In genomic region chr16:53945996-53946395, GRCh38 we compare ENCODE assay signal across 8 cellular contexts.
DNase-seq lines count a peak whose midpoint lies in the region; ATAC-seq, FAIRE-seq and TF ChIP-seq lines count a peak whose summit lies in the region.

No MANE protein-coding gene starts in this region.

- no peaks in the 10 kb centered on the region for H3K79me2 ChIP-seq in SK-N-SH (ENCODE audit: insufficient read depth)

- DNase-seq in CD14-positive monocyte (ENCODE audit: low spot score) (no peak), H54 (ENCODE audit: insufficient read length, low spot score) (peak; percentile 4), SK-N-SH (peak; percentile 22), heart left ventricle (no peak), stomach (no peak), ureter (ENCODE audit: low spot score) (no peak), NK-92 (lab: John Stamatoyannopoulos, UW; ENCODE audit: unreplicated experiment) (no peak)
- DNase-seq in activated T-cell treated with anti-CD3 and anti-CD28 coated beads, Interleukin-2, amount 50 U/mL, for 1 hour: no peak

- TF ChIP-seq CTCF in CD14-positive monocyte (IDR thresholded peaks at IDR 0.05): peak; percentile 83
- peak; percentile 80 for TF ChIP-seq CTCF in SK-N-SH (IDR thresholded peaks at IDR 0.05)
- peak; percentile 51 to 78 (median 72) for TF ChIP-seq CTCF in heart left ventricle (IDR thresholded peaks at IDR 0.05)
- TF ChIP-seq CTCF in stomach (IDR thresholded peaks at IDR 0.05): peak in 5 of 7 experiments; percentile 15 to 82 (median 71)

- no peak overlapping the region for H3K4me2 ChIP-seq in SK-N-SH

- peaks cover 14% of the 10 kb centered on the region for H3K4me1 Mint-ChIP-seq in CD14-positive monocyte

- H3K36me3 ChIP-seq in SK-N-SH (replicated peaks in 1 of 2; ENCODE audit: control insufficient read depth in 1 of 2, insufficient read depth in 2 of 2, low read length in 1 of 2) (no peaks in the 10 kb centered on the region), heart left ventricle (peaks cover 0 to 9% (median 0%) of the 10 kb centered on the region in 9 donors), stomach (peaks cover 0 to 6% (median 0%) of the 10 kb centered on the region in 4 donors)

- H3K4me1 ChIP-seq in SK-N-SH (ENCODE audit: control insufficient read depth in 1 of 2, insufficient read depth in 2 of 2, low read depth in 1 of 2, low read length in 1 of 2) (peaks cover 0 to 14% of the 10 kb centered on the region in 2 experiments; a peak in 2 of 4 replicates), heart left ventricle (peaks cover 0 to 8% (median 0%) of the 10 kb centered on the region in 12 donors), stomach (peaks cover 0 to 25% (median 6%) of the 10 kb centered on the region in 4 donors)

- H3K9ac ChIP-seq in SK-N-SH: no peak overlapping the region

- no peak overlapping the region for H3K27ac ChIP-seq in SK-N-SH (ENCODE audit: low read depth in 2 of 2, low read length in 1 of 2)
- no peak overlapping the region for H3K27ac ChIP-seq in heart left ventricle
- no peak overlapping the region for H3K27ac ChIP-seq in stomach

- no peaks in the 10 kb centered on the region for H3F3A ChIP-seq in SK-N-SH (replicated peaks; ENCODE audit: insufficient read depth)

- H3K9me3 Mint-ChIP-seq in CD14-positive monocyte: no peaks in the 10 kb centered on the region

- 75% methylated on average over 2 of the region's 2 CpGs for WGBS in SK-N-SH (ENCODE audit: low lambda C conversion rate)
- WGBS in heart left ventricle, 4 donors: 63 to 65% (median 64%) methylated on average over 2 of the region's 2 CpGs
- WGBS in stomach, 5 donors: 64 to 77% (median 67%) methylated on average over 2 of the region's 2 CpGs

- FAIRE-seq in H54 (lab: Jason Lieb, UNC): no peak

- intact Hi-C loops in CD14-positive monocyte (cut with micrococcal nuclease) (loop anchor here in 1 of 2 donors (10.0 kb wide), 1 partner anchor 1759 kb away; no protein-coding TSS in a partner anchor), heart left ventricle (cut with DNase I) (loop anchor here in 5 of 10 donors (5.0 to 10.0 kb wide), 8 partner anchors 246 to 1759 kb away; partner anchors contain the start of genes IRX5 (in 2 of the 5) and IRX3 (in 1 of the 5)), stomach (cut with DNase I; ENCODE audit: low total_unique reads) (no loop called here)

- H2AFZ ChIP-seq in SK-N-SH (ENCODE audit: low read depth): no peak overlapping the region

- POLR2A ChIA-PET in SK-N-SH (lab: Yijun Ruan, JAX): no interaction called here

- peak; percentile 88 for TF ChIP-seq RAD21 in SK-N-SH (IDR thresholded peaks at IDR 0.05; ENCODE audit: low read length)

- H3K27me3 Mint-ChIP-seq in CD14-positive monocyte (ENCODE audit: low read depth in 3 of 3): peaks cover 0 to 1% (median 0%) of the 10 kb centered on the region in 3 donors

- H3K27ac Mint-ChIP-seq in CD14-positive monocyte: no peak overlapping the region

- H3K4me3 Mint-ChIP-seq in CD14-positive monocyte: no peak overlapping the region

- CTCF ChIA-PET in SK-N-SH (lab: Yijun Ruan, JAX): interaction anchor here (0.8 to 4.7 kb wide), 5 partner anchors 10 to 419 kb away, joined by 3 to 20 read pairs (median 4); no protein-coding TSS in a partner anchor

- peak in 3 of 4 donors; percentile 60 to 76 (median 71) for ATAC-seq in heart left ventricle

- TF ChIP-seq EP300 in SK-N-SH (IDR thresholded peaks at IDR 0.05; ENCODE audit: borderline replicate concordance in 1 of 2, low read depth in 1 of 2, low read length in 1 of 2) (no peak), stomach (IDR thresholded peaks at IDR 0.05) (no peak)

- H3K36me3 Mint-ChIP-seq in CD14-positive monocyte: peaks cover 0 to 2% of the 10 kb centered on the region in 2 donors

- H3K27me3 ChIP-seq in SK-N-SH (ENCODE audit: insufficient read depth) (no peaks in the 10 kb centered on the region), heart left ventricle (no peaks in the 10 kb centered on the region), stomach (no peaks in the 10 kb centered on the region)

- no peaks in the 10 kb centered on the region for H3K9me2 ChIP-seq in SK-N-SH

- no peaks in the 10 kb centered on the region for H3K9me3 ChIP-seq in SK-N-SH
- H3K9me3 ChIP-seq in heart left ventricle: no peaks in the 10 kb centered on the region
- H3K9me3 ChIP-seq in stomach: no peaks in the 10 kb centered on the region

- no peak for TF ChIP-seq POLR2A in H54 (IDR thresholded peaks at IDR 0.05; ENCODE audit: low read depth, low read length)
- no peak for TF ChIP-seq POLR2A in heart left ventricle (IDR thresholded peaks at IDR 0.05)
- TF ChIP-seq POLR2A in stomach (IDR thresholded peaks at IDR 0.05): no peak

- H4K20me1 ChIP-seq in SK-N-SH (ENCODE audit: insufficient read depth): no peaks in the 10 kb centered on the region

- H3K4me3 ChIP-seq in SK-N-SH (ENCODE audit: low read depth in 2 of 2, low read length in 1 of 2) (no peak overlapping the region), heart left ventricle (no peak overlapping the region), stomach (no peak overlapping the region)

TF ChIP-seq in SK-N-SH, 30 proteins besides CTCF, POLR2A, EP300 and RAD21:
- TF ChIP-seq EZH2phosphoT487 (IDR thresholded peaks at IDR 0.05; ENCODE audit: borderline replicate concordance, low read depth) (no peak), SMC3 (IDR thresholded peaks at IDR 0.05; ENCODE audit: low read depth, low read length) (peak; percentile 51; the same call in 1 of the 2 replicates), GABPA (IDR thresholded peaks at IDR 0.05; ENCODE audit: low read depth) (no peak), USF1 (IDR thresholded peaks at IDR 0.05; ENCODE audit: borderline replicate concordance, low read depth) (no peak), JUND (IDR thresholded peaks at IDR 0.05) (no peak), CHD2 (IDR thresholded peaks at IDR 0.05; ENCODE audit: low read length, partially characterized antibody) (peak; percentile 67), FOXM1 (IDR thresholded peaks at IDR 0.05; ENCODE audit: low read depth) (no peak)

Comparison
In these comparisons a context has a peak if more than half of its experiments do, and no peak if none do; other contexts are left out.
1. DNase-seq: peak in H54 (single experiment) and SK-N-SH (single experiment); none in CD14-positive monocyte (single experiment), heart left ventricle (0 of 5), stomach (single experiment), ureter (single experiment), activated T-cell treated with anti-CD3 and anti-CD28 coated beads, Interleukin-2, amount 50 U/mL, for 1 hour (single experiment) and NK-92 (single experiment).
2. Peak in every context shown above with its lines, with median percentiles within 50 percentile points of each other: CTCF ChIP-seq.